33 cellular contexts compared by ENCODE assay signal in genomic region chr14:75781096-75781495, GRCh38.
"Had no signal": no experiment of that assay in that cellular context is flagged by ENCODE, and none has a peak within 500 bp of the region (broad histone marks: within the 10 kb centered on the region; RNA-seq: fewer than 3 reads in every experiment).

No MANE protein-coding gene starts in this region.

- DNase-seq: activated B cell treated with CpG ODN at 0.5 μM for 24 hours; activated CD4-positive, alpha-beta memory T cell treated with anti-CD3 and anti-CD28 coated beads for 36 hours; activated CD4-positive, alpha-beta T cell treated with anti-CD3 and anti-CD28 coated beads for 4 hours; activated CD4-positive, alpha-beta T cell treated with anti-CD3 and anti-CD28 coated beads, Interleukin-2, amount 10 ng/mL, durations not matched to agents 24 days and 14 days; activated CD4-positive, alpha-beta T cell treated with anti-CD3 and anti-CD28 coated beads, Interleukin-2, amount 50 U/mL, for 1 hour; activated CD4-positive, alpha-beta T cell treated with anti-CD3 and anti-CD28 coated beads, Interleukin-2, amount 50 U/mL, for 4 hours; activated CD4-positive, CD25-positive, alpha-beta regulatory T cell treated with anti-CD3 and anti-CD28 coated beads, Interleukin-2, amount 50 U/mL, for 72 hours; activated CD8-positive, alpha-beta memory T cell treated with anti-CD3 and anti-CD28 coated beads, Interleukin-2, amount 50 U/mL, for 4 hours; activated CD8-positive, alpha-beta T cell treated with anti-CD3 and anti-CD28 coated beads for 36 hours; activated effector memory CD4-positive, alpha-beta T cell treated with anti-CD3 and anti-CD28 coated beads, Interleukin-2, amount 50 U/mL, for 16 hours; activated gamma-delta T cell treated with Interleukin-2 at 50 U/mL for 16 hours; activated naive CD4-positive, alpha-beta T cell; activated naive CD4-positive, alpha-beta T cell treated with anti-CD3 and anti-CD28 coated beads for 36 hours; activated naive CD4-positive, alpha-beta T cell treated with anti-CD3 and anti-CD28 coated beads, Interleukin-2, amount 50 U/mL, for 16 hours; activated naive CD8-positive, alpha-beta T cell treated with anti-CD3 and anti-CD28 coated beads for 36 hours; activated T-cell treated with anti-CD3 and anti-CD28 coated beads, Interleukin-2, amount 50 U/mL, for 24 hours; activated T-cell treated with anti-CD3 and anti-CD28 coated beads, Interleukin-2, amount 50 U/mL, for 48 hours; adrenal gland; amniotic stem cell; aorta; body of pancreas; brain microvascular endothelial cell; caudate nucleus; cerebellar nuclear complex; T-helper 1 cell; T-helper 2 cell; T-helper 9 cell had no signal

- FAIRE-seq: astrocyte, TTC549 had no signal

- H3K27me3 ChIP-seq: adrenal gland, body of pancreas, brain microvascular endothelial cell, breast epithelium, cardiac muscle cell had no signal

- ATAC-seq: activated CD8-positive, alpha-beta T cell treated with anti-CD3 and anti-CD28 coated beads for 36 hours; activated naive CD4-positive, alpha-beta T cell treated with anti-CD3 and anti-CD28 coated beads, Interleukin-2, amount 50 U/mL, for 72 hours; activated T-helper 17 cell treated with anti-CD3 and anti-CD28 coated beads, Interleukin-2, amount 50 U/mL, for 72 hours; body of pancreas had no signal

- H3K4me3 ChIP-seq: adrenal gland, body of pancreas, breast epithelium, cardiac muscle cell had no signal

- H3K36me3 ChIP-seq: breast epithelium had no signal
